ENCODE assay signal across 15 cellular contexts in the genomic region with DNA sequence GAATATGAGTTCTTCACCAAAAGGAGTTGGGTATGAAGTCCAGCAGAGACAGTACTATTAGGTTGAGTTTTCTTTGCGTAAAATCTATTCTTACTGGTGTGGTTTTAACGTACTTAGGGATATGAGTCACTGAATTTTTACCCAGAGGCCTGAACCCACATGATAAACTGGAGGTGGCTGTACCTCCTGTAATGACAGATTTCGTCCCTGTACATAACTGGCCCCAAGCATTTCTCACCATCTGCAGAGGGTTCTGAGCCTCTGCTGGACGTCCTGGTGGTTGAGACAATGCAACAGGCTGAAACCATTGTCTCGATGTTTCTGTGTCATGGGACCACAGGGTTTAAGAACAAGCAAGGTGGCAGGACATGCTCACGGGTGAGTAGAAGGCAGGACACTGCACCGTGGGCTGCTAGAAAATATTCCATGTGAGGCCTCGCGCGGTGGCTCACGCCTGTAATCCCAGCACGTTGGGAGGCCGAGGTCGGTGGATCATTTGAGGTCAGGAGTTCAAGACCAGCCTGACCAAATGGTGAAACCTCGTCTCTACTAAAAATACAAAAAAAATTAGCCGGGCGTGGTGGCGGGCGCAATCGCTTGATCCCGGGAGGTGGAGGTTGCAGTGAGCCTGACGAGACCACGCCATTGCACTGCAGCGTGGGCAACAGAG.
DNase-seq lines count a peak whose midpoint lies in the region; ATAC-seq, FAIRE-seq and TF ChIP-seq lines count a peak whose summit lies in the region.
"Had no signal": no experiment of that assay in that cellular context is flagged by ENCODE, and none has a peak within 500 bp of the region (broad histone marks: within the 10 kb centered on the region; RNA-seq: fewer than 3 reads in every experiment).

No MANE protein-coding gene starts in this region.

- H2AFZ ChIP-seq in PC-3 (ENCODE audit: low read length): peak overlapping the region; percentile 43; the same call in 1 of the 2 replicates

- no peaks in the 10 kb centered on the region for H3K9me2 ChIP-seq in PC-3 (replicated peaks; ENCODE audit: low read length)

- no peaks in the 10 kb centered on the region for H4K20me1 ChIP-seq in BLaER1
- no peaks in the 10 kb centered on the region for H4K20me1 ChIP-seq in PC-3 (ENCODE audit: low read length)

- no peaks in the 10 kb centered on the region for H3K27me3 ChIP-seq in BLaER1
- H3K27me3 ChIP-seq in PC-3 (ENCODE audit: low read length): no peaks in the 10 kb centered on the region
- no peaks in the 10 kb centered on the region for H3K27me3 ChIP-seq in brain microvascular endothelial cell (replicated peaks)
- H3K27me3 ChIP-seq: adrenal gland, transverse colon had no signal

- H3K4me2 ChIP-seq in BLaER1 (peak overlapping the region; percentile 91), PC-3 (ENCODE audit: low read length) (0 out of 2 replicates have a peak overlapping the region, but pooled peaks have one; percentile 26)

- no peak for FAIRE-seq in H54 (lab: Jason Lieb, UNC)

- TF ChIP-seq POLR2A in H54 (IDR thresholded peaks at IDR 0.05; ENCODE audit: low read depth, low read length): no peak

- H3F3A ChIP-seq in PC-3 (ENCODE audit: low read length, unreplicated experiment): peaks cover 2% of the 10 kb centered on the region

- no peak overlapping the region for H3K27ac ChIP-seq in BLaER1
- peak overlapping the region; percentile 63 for H3K27ac ChIP-seq in PC-3 (ENCODE audit: low read length)
- peak overlapping the region; percentile 4 for H3K27ac ChIP-seq in brain microvascular endothelial cell
- H3K27ac ChIP-seq: adrenal gland, heart left ventricle, prostate gland, transverse colon had no signal

- H3K9ac ChIP-seq in BLaER1: no peak overlapping the region
- peak overlapping the region; percentile 3; the same call in 1 of the 2 replicates for H3K9ac ChIP-seq in PC-3 (ENCODE audit: low read length)

- CTCF ChIA-PET in PC-3 (lab: Charles Lee): no interaction called here

- no peaks in the 10 kb centered on the region for H3K36me3 ChIP-seq in BLaER1
- H3K36me3 ChIP-seq in PC-3 (ENCODE audit: low read depth, low read length): no peaks in the 10 kb centered on the region
- no peaks in the 10 kb centered on the region for H3K36me3 ChIP-seq in brain microvascular endothelial cell (replicated peaks)
- H3K36me3 ChIP-seq: adrenal gland, heart left ventricle, prostate gland, transverse colon had no signal

- TF ChIP-seq CTCF in PC-3 (conservative IDR thresholded peaks at IDR 0.05; ENCODE audit: low read depth, low read length): no peak
- no peak for TF ChIP-seq CTCF in brain microvascular endothelial cell (IDR thresholded peaks at IDR 0.05; ENCODE audit: low read depth, low read length, missing control alignments)

- intact Hi-C loops in PC-3 (cut with micrococcal nuclease): no loop called here

- ATAC-seq in PC-3: peak; percentile 58
- no peak for ATAC-seq in HG02642 (IDR thresholded peaks at IDR 0.05; ENCODE audit: poor library complexity, unreplicated experiment)
- ATAC-seq: esophagus mucosa, heart left ventricle had no signal

- POLR2A ChIA-PET in PC-3 (lab: Charles Lee; ENCODE audit: unreplicated experiment): no interaction called here

- H3K79me2 ChIP-seq in PC-3 (ENCODE audit: low read length): no peaks in the 10 kb centered on the region

- H3K9me3 ChIP-seq in BLaER1 (no peaks in the 10 kb centered on the region), PC-3 (ENCODE audit: low read length) (no peaks in the 10 kb centered on the region)
- H3K9me3 ChIP-seq: adrenal gland, heart left ventricle, prostate gland, transverse colon had no signal

- DNase-seq in H54 (ENCODE audit: insufficient read length, low spot score) (peak; percentile 70), PC-3 (peak; percentile 52), brain microvascular endothelial cell (peak; percentile 61), NCI-H1092 (lab: John Stamatoyannopoulos, UW) (no peak), NCI-H2081 (lab: John Stamatoyannopoulos, UW) (no peak)
- no peak for DNase-seq in activated naive CD4-positive, alpha-beta T cell treated with Interleukin-2 at 50 U/mL for 16 hours
- DNase-seq: adrenal gland, NCI-H1694, SIG-M5, transverse colon had no signal

- H3K4me3 ChIP-seq in BLaER1 (no peak overlapping the region), PC-3 (ENCODE audit: low read length) (no peak overlapping the region), brain microvascular endothelial cell (ENCODE audit: low read depth, low read length) (no peak overlapping the region)
- H3K4me3 ChIP-seq: adrenal gland, heart left ventricle, prostate gland, transverse colon had no signal

- BruUV-seq in PC-3 (replicated peaks; lab: Mats Ljungman, UMichigan): no TSS peak

- H3K4me1 ChIP-seq in BLaER1 (peaks cover 34% of the 10 kb centered on the region), PC-3 (ENCODE audit: insufficient read depth, low read length) (peaks cover 30% of the 10 kb centered on the region)
- H3K4me1 ChIP-seq: adrenal gland, prostate gland had no signal

- in situ Hi-C loops in brain microvascular endothelial cell (cut with HindIII; ENCODE audit: low pct_ligation_motif_present, low sequenced_read_pairs): no loop called here

Comparison
In these comparisons a context has a peak if more than half of its experiments do, and no peak if none do; other contexts are left out.
1. DNase-seq: peak in H54 (single experiment), PC-3 (single experiment) and brain microvascular endothelial cell (single experiment); none in NCI-H1092 (single experiment), NCI-H2081 (0 of 2) and activated naive CD4-positive, alpha-beta T cell treated with Interleukin-2 at 50 U/mL for 16 hours (single experiment).